Comparison of ENCODE assay signal across 10 cellular contexts in the genomic region with DNA sequence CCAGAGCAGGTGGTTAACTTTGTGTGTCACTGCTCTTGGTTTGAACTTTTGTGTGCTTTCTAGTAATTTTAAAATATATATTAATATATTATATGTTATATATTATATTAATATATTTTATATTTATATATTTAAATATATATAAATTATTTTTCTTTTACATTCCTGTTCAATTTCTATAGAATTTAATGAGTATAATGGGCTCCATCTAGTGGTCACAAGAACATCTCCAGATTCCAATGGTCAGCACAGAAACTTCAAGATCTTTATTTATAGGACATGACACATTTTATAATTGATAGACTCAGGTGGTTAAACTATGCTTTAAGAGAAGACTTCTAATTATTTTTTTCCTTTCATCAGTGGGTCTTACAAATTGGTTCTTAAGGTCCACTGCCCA. TPM values are rescaled to one million over a fixed set of nuclear protein-coding genes. Genes with fewer than 3 reads are reported as not detected.
DNase-seq lines count a peak whose midpoint lies in the region; ATAC-seq, FAIRE-seq and TF ChIP-seq lines count a peak whose summit lies in the region.
"Had no signal": no experiment of that assay in that cellular context is flagged by ENCODE, and none has a peak within 500 bp of the region (broad histone marks: within the 10 kb centered on the region; RNA-seq: fewer than 3 reads in every experiment).

No MANE protein-coding gene starts in this region.

- FAIRE-seq in K562 (lab: Jason Lieb, UNC), result peak; percentile 77
- FAIRE-seq: H1 had no signal

- POLR2A ChIA-PET in CD8-positive, alpha-beta T cell (lab: Charles Lee), result no interaction called here
- POLR2A ChIA-PET in K562 (lab: Yijun Ruan, JAX), result interaction anchor here (0.6 kb wide), 1 partner anchor 10 kb away, joined by 4 read pairs; no protein-coding TSS in a partner anchor

- no peaks in the 10 kb centered on the region for H3K36me3 Mint-ChIP-seq in CD8-positive, alpha-beta T cell
- H3K36me3 Mint-ChIP-seq: activated naive CD8-positive, alpha-beta T cell had no signal

- H3K79me2 ChIP-seq in K562 (ENCODE audit: control insufficient read depth, insufficient read depth, low read length), result no peaks in the 10 kb centered on the region

- in situ Hi-C loops in K562 (cut with MboI), result no loop called here

- H3K9me3 ChIP-seq in CD8-positive, alpha-beta T cell (ENCODE audit: low read length), result no peaks in the 10 kb centered on the region
- H3K9me3 ChIP-seq in K562 (replicated peaks; ENCODE audit: control insufficient read depth, insufficient read depth, low read depth, low read length), result no peaks in the 10 kb centered on the region

- H3K9me3 Mint-ChIP-seq in CD8-positive, alpha-beta T cell, result no peaks in the 10 kb centered on the region

- no peaks in the 10 kb centered on the region for H3K4me1 Mint-ChIP-seq in CD8-positive, alpha-beta T cell (ENCODE audit: low read depth)

- DNase-seq in CD8-positive, alpha-beta T cell, result no peak
- DNase-seq in M059J (ENCODE audit: low read depth) (peak; percentile 16), K562 (ENCODE audit: extremely low read depth in 1 of 4, low spot score in 3 of 4) (peak; percentile 25 to 34 (median 28)), lung microvascular endothelial cell (ENCODE audit: low read depth in 2 of 2) (peak; percentile 28 to 47)
- DNase-seq in stimulated activated CD4-positive, alpha-beta T cell treated with anti-CD3 and anti-CD28 coated beads, Interleukin-12 subunit alpha, Interleukin-12 subunit beta, amount 100 ng/mL, for 4 hours, result no peak
- no peak for DNase-seq in activated CD4-positive, alpha-beta T cell treated with anti-CD3 and anti-CD28 coated beads, Interleukin-2, amount 50 U/mL, for 4 hours

- H3K9ac ChIP-seq in K562 (ENCODE audit: insufficient read depth in 1 of 2, low read depth in 2 of 2, low read length in 2 of 2), result no peak overlapping the region

- no peak overlapping the region for H3K4me3 Mint-ChIP-seq in CD8-positive, alpha-beta T cell
- H3K4me3 Mint-ChIP-seq: activated naive CD8-positive, alpha-beta T cell had no signal

- ATAC-seq in CD8-positive, alpha-beta T cell, result no peak
- no peak for ATAC-seq in K562
- no peak for ATAC-seq in GM21576 (IDR thresholded peaks at IDR 0.05; ENCODE audit: unreplicated experiment)
- ATAC-seq in GM18868 (IDR thresholded peaks at IDR 0.05; ENCODE audit: unreplicated experiment), result no peak

- intact Hi-C loops in CD8-positive, alpha-beta T cell (cut with DNase I, micrococcal nuclease), result loop anchor here (1.0 to 2.0 kb wide), 4 partner anchors 90 to 316 kb away; no protein-coding TSS in a partner anchor
- intact Hi-C loops in K562 (cut with micrococcal nuclease), result loop anchor here (2.0 to 5.0 kb wide), 4 partner anchors 90 to 314 kb away; no protein-coding TSS in a partner anchor

- H3K27ac ChIP-seq in CD8-positive, alpha-beta T cell (ENCODE audit: low read depth, low read length), result no peak overlapping the region
- H3K27ac ChIP-seq in K562 (ENCODE audit: extremely low read depth, low read depth, low read length), result no peak overlapping the region

- TF ChIP-seq RAD21 in K562 (CRISPR knock-in tag; conservative IDR thresholded peaks at IDR 0.05 in 1 of 2, IDR thresholded peaks at IDR 0.05 in 1 of 2), result peak; percentile 52 to 57

- H3K27ac Mint-ChIP-seq in CD8-positive, alpha-beta T cell, result no peak overlapping the region
- H3K27ac Mint-ChIP-seq: activated naive CD8-positive, alpha-beta T cell had no signal

- H3K27me3 Mint-ChIP-seq in CD8-positive, alpha-beta T cell (ENCODE audit: low read depth), result peaks cover 10% of the 10 kb centered on the region
- H3K27me3 Mint-ChIP-seq: activated naive CD8-positive, alpha-beta T cell had no signal

- no peak for TF ChIP-seq POLR2A in K562 (conservative IDR thresholded peaks at IDR 0.05)

- BruUV-seq in K562 (replicated peaks; lab: Mats Ljungman, UMichigan), result no TSS peak

- CTCF ChIA-PET in CD8-positive, alpha-beta T cell (lab: Charles Lee), result interaction anchor here (1.0 to 4.6 kb wide), 6 partner anchors 90 to 315 kb away, joined by 3 to 24 read pairs (median 10); no protein-coding TSS in a partner anchor
- CTCF ChIA-PET in K562 (lab: Yijun Ruan, JAX; ENCODE audit: low intra/inter-chr PET ratio), result interaction anchor here (0.6 kb wide), 1 partner anchor 1618 kb away, joined by 3 read pairs; no protein-coding TSS in a partner anchor

- no peaks in the 10 kb centered on the region for H3K27me3 ChIP-seq in CD8-positive, alpha-beta T cell (ENCODE audit: insufficient read depth, low read length)
- H3K27me3 ChIP-seq in K562 (ENCODE audit: control insufficient read depth in 2 of 2, insufficient read depth in 2 of 2, low read length in 2 of 2), result peaks cover 0 to 14% of the 10 kb centered on the region in 2 experiments; a peak in 3 of 5 replicates

- H3K4me1 ChIP-seq in CD8-positive, alpha-beta T cell (ENCODE audit: insufficient read depth, low read length), result no peaks in the 10 kb centered on the region
- H3K4me1 ChIP-seq in K562 (replicated peaks in 1 of 2; ENCODE audit: control insufficient read depth in 2 of 2, insufficient read depth in 2 of 2, low read length in 2 of 2), result peaks cover 5 to 14% of the 10 kb centered on the region in 2 experiments; a peak in 4 of 5 replicates

- peak; percentile 29 for TF ChIP-seq CTCF in CD8-positive, alpha-beta T cell (IDR thresholded peaks at IDR 0.05)
- peak in 2 of 3 experiments; percentile 17 to 62; a peak in 3 of 6 replicates for TF ChIP-seq CTCF in K562 (IDR thresholded peaks at IDR 0.05 in 2 of 3, conservative IDR thresholded peaks at IDR 0.05 in 1 of 3; ENCODE audit: insufficient read depth in 2 of 3, low read depth in 1 of 3, low read length in 3 of 3)

- H2AFZ ChIP-seq in K562 (ENCODE audit: low read depth, low read length), result no peak overlapping the region

- no peak overlapping the region for H3K4me2 ChIP-seq in K562 (ENCODE audit: insufficient read depth, low read length)

- TF ChIP-seq EP300 in K562 (IDR thresholded peaks at IDR 0.05; ENCODE audit: low read length), result no peak

- H4K20me1 ChIP-seq in K562 (replicated peaks; ENCODE audit: control insufficient read depth, insufficient read depth, low read length), result no peaks in the 10 kb centered on the region

- no peaks in the 10 kb centered on the region for H3K36me3 ChIP-seq in CD8-positive, alpha-beta T cell (ENCODE audit: insufficient read depth, low read length)
- H3K36me3 ChIP-seq in K562 (ENCODE audit: control insufficient read depth, insufficient read depth, low read length), result no peaks in the 10 kb centered on the region

- H3K9me1 ChIP-seq in K562 (ENCODE audit: control insufficient read depth, insufficient read depth, low read length), result no peaks in the 10 kb centered on the region

- H3K4me3 ChIP-seq in CD8-positive, alpha-beta T cell (ENCODE audit: low read depth, low read length), result no peak overlapping the region
- H3K4me3 ChIP-seq in K562, result no peak overlapping the region

TF ChIP-seq in K562, 482 proteins besides CTCF, POLR2A, EP300 and RAD21:
- TF ChIP-seq ZSCAN29 (IDR thresholded peaks at IDR 0.05), result no peak
- no peak for TF ChIP-seq ZNF551 (CRISPR knock-in tag; IDR thresholded peaks at IDR 0.05)
- no peak for TF ChIP-seq MBD2 (IDR thresholded peaks at IDR 0.05; ENCODE audit: borderline replicate concordance, low read depth)
- 0 out of 2 replicates have a peak, but pooled peaks have one; percentile 23 for TF ChIP-seq SMC3 (conservative IDR thresholded peaks at IDR 0.05; ENCODE audit: insufficient read depth, low read depth, low read length)
- TF ChIP-seq FOXA1 (IDR thresholded peaks at IDR 0.05; ENCODE audit: borderline replicate concordance), result no peak
- no peak for TF ChIP-seq MAFF (IDR thresholded peaks at IDR 0.05; ENCODE audit: low read length)

RNA-seq across cellular contexts. Expression of gene COL23A1, which starts 39.1 kb away (rescaled TPM):
- not detected for total RNA-seq in CD8-positive, alpha-beta T cell
- not detected in 2 replicates for total RNA-seq in M059J (2014; rRNA removed; shearing (Covaris generic))
- total RNA-seq in K562 (2011; cell fraction: chromatin; rRNA removed; ENCODE audit: low replicate concordance), result not detected in 2 replicates
- not detected in 2 replicates for total RNA-seq in K562 (2011; cell fraction: nucleolus; rRNA removed)
- total RNA-seq in K562 (2011; cell fraction: nucleoplasm; rRNA removed), result not detected in 2 replicates
- total RNA-seq in K562 (2014; rRNA removed) (not detected in 2 replicates), K562 (2014; rRNA removed; fragmentation: Illumina TruSeq; extraction: Trizol) (not detected in 2 replicates), K562 (2015; rRNA removed; fragmentation: Illumina TruSeq; extraction: Trizol) (not detected in 2 replicates), K562 (2021) (0.09 TPM in 1 of 2 replicates, not detected in the other), lung microvascular endothelial cell (under 0.01 and 0.40 TPM in 2 replicates)
- polyA plus RNA-seq in K562 (2011; rRNA removed) (not detected in 2 replicates), K562 (2014; fragmentation: Illumina TruSeq; extraction: Trizol) (not detected in 2 replicates), K562 (2014; fragmentation: Nextera tagmentation; extraction: Ambion mirVana) (not detected), K562 (2014; rRNA removed) (0.09 TPM in 1 of 2 replicates, not detected in the other)
- not detected in 2 replicates for polyA plus RNA-seq in K562 (2011; cell fraction: cytosol; rRNA removed)
- polyA plus RNA-seq in K562 (2011; cell fraction: nucleus; rRNA removed), result 0.04 and 0.08 TPM in 2 replicates
- polyA plus RNA-seq in K562 (2012), result 0.08 and 0.18 TPM in 2 replicates
- not detected in 2 replicates for polyA minus RNA-seq in K562 (2011; rRNA and poly(A)+ RNA removed)
- polyA minus RNA-seq in K562 (2011; cell fraction: cytosol; rRNA and poly(A)+ RNA removed), result not detected in 2 replicates
- polyA minus RNA-seq in K562 (2011; cell fraction: nucleus; rRNA and poly(A)+ RNA removed), result 0.13 TPM in 1 of 2 replicates, not detected in the other

Comparison
In these comparisons a context has a peak if more than half of its experiments do, and no peak if none do; other contexts are left out.
1. DNase-seq: peak in M059J (single experiment), K562 (4 of 4) and lung microvascular endothelial cell (2 of 2); none in CD8-positive, alpha-beta T cell (0 of 7), stimulated activated CD4-positive, alpha-beta T cell treated with anti-CD3 and anti-CD28 coated beads, Interleukin-12 subunit alpha, Interleukin-12 subunit beta, amount 100 ng/mL, for 4 hours (single experiment) and activated CD4-positive, alpha-beta T cell treated with anti-CD3 and anti-CD28 coated beads, Interleukin-2, amount 50 U/mL, for 4 hours (0 of 2).